1 cellular context compared by ENCODE assay signal in genomic region chr7:140176811-140177702, GRCh38.
TF ChIP-seq lines count a peak whose summit lies in the region.

A gene with protein sequence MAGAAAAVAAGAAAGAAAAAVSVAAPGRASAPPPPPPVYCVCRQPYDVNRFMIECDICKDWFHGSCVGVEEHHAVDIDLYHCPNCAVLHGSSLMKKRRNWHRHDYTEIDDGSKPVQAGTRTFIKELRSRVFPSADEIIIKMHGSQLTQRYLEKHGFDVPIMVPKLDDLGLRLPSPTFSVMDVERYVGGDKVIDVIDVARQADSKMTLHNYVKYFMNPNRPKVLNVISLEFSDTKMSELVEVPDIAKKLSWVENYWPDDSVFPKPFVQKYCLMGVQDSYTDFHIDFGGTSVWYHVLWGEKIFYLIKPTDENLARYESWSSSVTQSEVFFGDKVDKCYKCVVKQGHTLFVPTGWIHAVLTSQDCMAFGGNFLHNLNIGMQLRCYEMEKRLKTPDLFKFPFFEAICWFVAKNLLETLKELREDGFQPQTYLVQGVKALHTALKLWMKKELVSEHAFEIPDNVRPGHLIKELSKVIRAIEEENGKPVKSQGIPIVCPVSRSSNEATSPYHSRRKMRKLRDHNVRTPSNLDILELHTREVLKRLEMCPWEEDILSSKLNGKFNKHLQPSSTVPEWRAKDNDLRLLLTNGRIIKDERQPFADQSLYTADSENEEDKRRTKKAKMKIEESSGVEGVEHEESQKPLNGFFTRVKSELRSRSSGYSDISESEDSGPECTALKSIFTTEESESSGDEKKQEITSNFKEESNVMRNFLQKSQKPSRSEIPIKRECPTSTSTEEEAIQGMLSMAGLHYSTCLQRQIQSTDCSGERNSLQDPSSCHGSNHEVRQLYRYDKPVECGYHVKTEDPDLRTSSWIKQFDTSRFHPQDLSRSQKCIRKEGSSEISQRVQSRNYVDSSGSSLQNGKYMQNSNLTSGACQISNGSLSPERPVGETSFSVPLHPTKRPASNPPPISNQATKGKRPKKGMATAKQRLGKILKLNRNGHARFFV (minus strand): TSS chr7:140176983. CDS start chr7:140176937, 46 bp downstream.

TF ChIP-seq in K562, 482 proteins besides CTCF, POLR2A, EP300 and RAD21 (continued from another document and continues in another):
- TF ChIP-seq, protein P1, sequence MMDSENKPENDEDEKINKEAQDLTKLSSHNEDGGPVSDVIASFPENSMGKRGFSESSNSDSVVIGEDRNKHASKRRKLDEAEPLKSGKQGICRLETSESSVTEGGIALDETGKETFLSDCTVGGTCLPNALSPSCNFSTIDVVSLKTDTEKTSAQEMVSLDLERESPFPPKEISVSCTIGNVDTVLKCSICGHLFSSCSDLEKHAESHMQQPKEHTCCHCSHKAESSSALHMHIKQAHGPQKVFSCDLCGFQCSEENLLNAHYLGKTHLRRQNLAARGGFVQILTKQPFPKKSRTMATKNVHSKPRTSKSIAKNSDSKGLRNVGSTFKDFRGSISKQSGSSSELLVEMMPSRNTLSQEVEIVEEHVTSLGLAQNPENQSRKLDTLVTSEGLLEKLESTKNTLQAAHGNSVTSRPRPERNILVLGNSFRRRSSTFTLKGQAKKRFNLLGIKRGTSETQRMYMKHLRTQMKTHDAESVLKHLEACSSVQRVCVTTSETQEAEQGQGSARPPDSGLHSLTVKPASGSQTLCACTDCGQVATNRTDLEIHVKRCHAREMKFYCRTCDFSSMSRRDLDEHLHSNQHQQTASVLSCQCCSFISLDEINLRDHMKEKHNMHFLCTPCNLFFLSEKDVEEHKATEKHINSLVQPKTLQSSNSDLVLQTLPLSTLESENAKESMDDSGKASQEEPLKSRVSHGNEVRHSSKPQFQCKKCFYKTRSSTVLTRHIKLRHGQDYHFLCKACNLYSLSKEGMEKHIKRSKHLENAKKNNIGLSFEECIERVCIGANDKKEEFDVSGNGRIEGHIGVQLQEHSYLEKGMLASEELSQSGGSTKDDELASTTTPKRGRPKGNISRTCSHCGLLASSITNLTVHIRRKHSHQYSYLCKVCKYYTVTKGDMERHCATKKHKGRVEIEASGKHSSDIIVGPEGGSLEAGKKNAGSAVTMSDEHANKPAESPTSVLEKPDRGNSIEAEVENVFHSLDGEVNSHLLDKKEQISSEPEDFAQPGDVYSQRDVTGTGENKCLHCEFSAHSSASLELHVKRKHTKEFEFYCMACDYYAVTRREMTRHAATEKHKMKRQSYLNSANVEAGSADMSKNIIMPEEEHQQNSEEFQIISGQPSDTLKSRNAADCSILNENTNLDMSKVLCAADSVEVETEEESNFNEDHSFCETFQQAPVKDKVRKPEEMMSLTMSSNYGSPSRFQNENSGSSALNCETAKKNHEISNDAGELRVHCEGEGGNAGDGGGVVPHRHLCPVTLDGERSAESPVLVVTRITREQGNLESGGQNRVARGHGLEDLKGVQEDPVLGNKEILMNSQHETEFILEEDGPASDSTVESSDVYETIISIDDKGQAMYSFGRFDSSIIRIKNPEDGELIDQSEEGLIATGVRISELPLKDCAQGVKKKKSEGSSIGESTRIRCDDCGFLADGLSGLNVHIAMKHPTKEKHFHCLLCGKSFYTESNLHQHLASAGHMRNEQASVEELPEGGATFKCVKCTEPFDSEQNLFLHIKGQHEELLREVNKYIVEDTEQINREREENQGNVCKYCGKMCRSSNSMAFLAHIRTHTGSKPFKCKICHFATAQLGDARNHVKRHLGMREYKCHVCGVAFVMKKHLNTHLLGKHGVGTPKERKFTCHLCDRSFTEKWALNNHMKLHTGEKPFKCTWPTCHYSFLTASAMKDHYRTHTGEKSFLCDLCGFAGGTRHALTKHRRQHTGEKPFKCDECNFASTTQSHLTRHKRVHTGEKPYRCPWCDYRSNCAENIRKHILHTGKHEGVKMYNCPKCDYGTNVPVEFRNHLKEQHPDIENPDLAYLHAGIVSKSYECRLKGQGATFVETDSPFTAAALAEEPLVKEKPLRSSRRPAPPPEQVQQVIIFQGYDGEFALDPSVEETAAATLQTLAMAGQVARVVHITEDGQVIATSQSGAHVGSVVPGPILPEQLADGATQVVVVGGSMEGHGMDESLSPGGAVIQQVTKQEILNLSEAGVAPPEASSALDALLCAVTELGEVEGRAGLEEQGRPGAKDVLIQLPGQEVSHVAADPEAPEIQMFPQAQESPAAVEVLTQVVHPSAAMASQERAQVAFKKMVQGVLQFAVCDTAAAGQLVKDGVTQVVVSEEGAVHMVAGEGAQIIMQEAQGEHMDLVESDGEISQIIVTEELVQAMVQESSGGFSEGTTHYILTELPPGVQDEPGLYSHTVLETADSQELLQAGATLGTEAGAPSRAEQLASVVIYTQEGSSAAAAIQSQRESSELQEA (IDR thresholded peaks at IDR 0.05; ENCODE audit: low read depth), result no peak
- TF ChIP-seq NFYB (IDR thresholded peaks at IDR 0.05; ENCODE audit: extremely low read depth, insufficient read length) (no peak), U2AF1 (optimal IDR thresholded peaks at IDR 0.05; ENCODE audit: low read depth, low read length) (peak; percentile 66), MAFF (IDR thresholded peaks at IDR 0.05; ENCODE audit: low read length) (no peak), NEUROD1 (IDR thresholded peaks at IDR 0.05; ENCODE audit: borderline replicate concordance, low read depth, low read length, partially characterized antibody) (no peak), ARNT (IDR thresholded peaks at IDR 0.05) (no peak), SMARCE1 (IDR thresholded peaks at IDR 0.05) (peak; percentile 42), SRSF7 (optimal IDR thresholded peaks at IDR 0.05; ENCODE audit: low read depth, low read length) (no peak), STAG1 (CRISPR knock-in tag; IDR thresholded peaks at IDR 0.05; ENCODE audit: borderline replicate concordance) (peak; percentile 37), TCF7 (IDR thresholded peaks at IDR 0.05; ENCODE audit: borderline replicate concordance) (peak; percentile 52; the same call in 1 of the 2 replicates), SOX6 (IDR thresholded peaks at IDR 0.05) (peak; percentile 88), FOSL1 (tag; conservative IDR thresholded peaks at IDR 0.05) (peak; percentile 58; the same call in 1 of the 2 replicates), CBX3 (IDR thresholded peaks at IDR 0.05; ENCODE audit: borderline replicate concordance in 1 of 2, low read length in 2 of 2) (peak in 1 of 2 experiments; percentile 39; a peak in 1 of 3 replicates), ZNF239 (CRISPR knock-in tag; IDR thresholded peaks at IDR 0.05) (no peak), ZNF512 (tag; IDR thresholded peaks at IDR 0.05) (no peak), ZBTB17 (CRISPR knock-in tag; IDR thresholded peaks at IDR 0.05) (peak; percentile 91), CHD1 (IDR thresholded peaks at IDR 0.05; ENCODE audit: low read length) (peak; percentile 31), CAMTA2 (CRISPR knock-in tag; conservative IDR thresholded peaks at IDR 0.05) (peak; percentile 72; the same call in 1 of the 2 replicates), ZFP36 (IDR thresholded peaks at IDR 0.05; ENCODE audit: low read depth, low read length, partially characterized antibody) (no peak), MBD2 (IDR thresholded peaks at IDR 0.05; ENCODE audit: borderline replicate concordance, low read depth) (0 out of 2 replicates have a peak, but pooled peaks have one; percentile 9), ZNF124 (CRISPR knock-in tag; IDR thresholded peaks at IDR 0.05) (peak; percentile 21; the same call in 1 of the 2 replicates), RCOR1 (IDR thresholded peaks at IDR 0.05; ENCODE audit: borderline replicate concordance in 1 of 2, low read depth in 2 of 2, low read length in 2 of 2) (peak in 1 of 2 experiments; percentile 70; a peak in 3 of 4 replicates), PML (IDR thresholded peaks at IDR 0.05; ENCODE audit: low read length) (peak; percentile 67; the same call in 1 of the 2 replicates), DIDO1 (tag; IDR thresholded peaks at IDR 0.05; ENCODE audit: low read depth) (no peak), ESRRA (IDR thresholded peaks at IDR 0.05; ENCODE audit: borderline replicate concordance, low read depth) (peak; percentile 94), NR2C1 (IDR thresholded peaks at IDR 0.05) (no peak), NR2C1 (tag; IDR thresholded peaks at IDR 0.05) (no peak), EGR1 (conservative IDR thresholded peaks at IDR 0.05) (peak; percentile 93), RBM34 (IDR thresholded peaks at IDR 0.05; ENCODE audit: borderline replicate concordance, insufficient read depth, low read length) (no peak)
- TF ChIP-seq, protein P2, sequence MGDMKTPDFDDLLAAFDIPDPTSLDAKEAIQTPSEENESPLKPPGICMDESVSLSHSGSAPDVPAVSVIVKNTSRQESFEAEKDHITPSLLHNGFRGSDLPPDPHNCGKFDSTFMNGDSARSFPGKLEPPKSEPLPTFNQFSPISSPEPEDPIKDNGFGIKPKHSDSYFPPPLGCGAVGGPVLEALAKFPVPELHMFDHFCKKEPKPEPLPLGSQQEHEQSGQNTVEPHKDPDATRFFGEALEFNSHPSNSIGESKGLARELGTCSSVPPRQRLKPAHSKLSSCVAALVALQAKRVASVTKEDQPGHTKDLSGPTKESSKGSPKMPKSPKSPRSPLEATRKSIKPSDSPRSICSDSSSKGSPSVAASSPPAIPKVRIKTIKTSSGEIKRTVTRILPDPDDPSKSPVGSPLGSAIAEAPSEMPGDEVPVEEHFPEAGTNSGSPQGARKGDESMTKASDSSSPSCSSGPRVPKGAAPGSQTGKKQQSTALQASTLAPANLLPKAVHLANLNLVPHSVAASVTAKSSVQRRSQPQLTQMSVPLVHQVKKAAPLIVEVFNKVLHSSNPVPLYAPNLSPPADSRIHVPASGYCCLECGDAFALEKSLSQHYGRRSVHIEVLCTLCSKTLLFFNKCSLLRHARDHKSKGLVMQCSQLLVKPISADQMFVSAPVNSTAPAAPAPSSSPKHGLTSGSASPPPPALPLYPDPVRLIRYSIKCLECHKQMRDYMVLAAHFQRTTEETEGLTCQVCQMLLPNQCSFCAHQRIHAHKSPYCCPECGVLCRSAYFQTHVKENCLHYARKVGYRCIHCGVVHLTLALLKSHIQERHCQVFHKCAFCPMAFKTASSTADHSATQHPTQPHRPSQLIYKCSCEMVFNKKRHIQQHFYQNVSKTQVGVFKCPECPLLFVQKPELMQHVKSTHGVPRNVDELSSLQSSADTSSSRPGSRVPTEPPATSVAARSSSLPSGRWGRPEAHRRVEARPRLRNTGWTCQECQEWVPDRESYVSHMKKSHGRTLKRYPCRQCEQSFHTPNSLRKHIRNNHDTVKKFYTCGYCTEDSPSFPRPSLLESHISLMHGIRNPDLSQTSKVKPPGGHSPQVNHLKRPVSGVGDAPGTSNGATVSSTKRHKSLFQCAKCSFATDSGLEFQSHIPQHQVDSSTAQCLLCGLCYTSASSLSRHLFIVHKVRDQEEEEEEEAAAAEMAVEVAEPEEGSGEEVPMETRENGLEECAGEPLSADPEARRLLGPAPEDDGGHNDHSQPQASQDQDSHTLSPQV (IDR thresholded peaks at IDR 0.05), result peak; percentile 59; the same call in 1 of the 2 replicates
- TF ChIP-seq, protein P3, sequence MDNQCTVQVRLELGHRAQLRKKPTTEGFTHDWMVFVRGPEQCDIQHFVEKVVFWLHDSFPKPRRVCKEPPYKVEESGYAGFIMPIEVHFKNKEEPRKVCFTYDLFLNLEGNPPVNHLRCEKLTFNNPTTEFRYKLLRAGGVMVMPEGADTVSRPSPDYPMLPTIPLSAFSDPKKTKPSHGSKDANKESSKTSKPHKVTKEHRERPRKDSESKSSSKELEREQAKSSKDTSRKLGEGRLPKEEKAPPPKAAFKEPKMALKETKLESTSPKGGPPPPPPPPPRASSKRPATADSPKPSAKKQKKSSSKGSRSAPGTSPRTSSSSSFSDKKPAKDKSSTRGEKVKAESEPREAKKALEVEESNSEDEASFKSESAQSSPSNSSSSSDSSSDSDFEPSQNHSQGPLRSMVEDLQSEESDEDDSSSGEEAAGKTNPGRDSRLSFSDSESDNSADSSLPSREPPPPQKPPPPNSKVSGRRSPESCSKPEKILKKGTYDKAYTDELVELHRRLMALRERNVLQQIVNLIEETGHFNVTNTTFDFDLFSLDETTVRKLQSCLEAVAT (IDR thresholded peaks at IDR 0.05), result peak in 1 of 2 experiments; percentile 58; a peak in 1 of 4 replicates
- TF ChIP-seq, protein P4, sequence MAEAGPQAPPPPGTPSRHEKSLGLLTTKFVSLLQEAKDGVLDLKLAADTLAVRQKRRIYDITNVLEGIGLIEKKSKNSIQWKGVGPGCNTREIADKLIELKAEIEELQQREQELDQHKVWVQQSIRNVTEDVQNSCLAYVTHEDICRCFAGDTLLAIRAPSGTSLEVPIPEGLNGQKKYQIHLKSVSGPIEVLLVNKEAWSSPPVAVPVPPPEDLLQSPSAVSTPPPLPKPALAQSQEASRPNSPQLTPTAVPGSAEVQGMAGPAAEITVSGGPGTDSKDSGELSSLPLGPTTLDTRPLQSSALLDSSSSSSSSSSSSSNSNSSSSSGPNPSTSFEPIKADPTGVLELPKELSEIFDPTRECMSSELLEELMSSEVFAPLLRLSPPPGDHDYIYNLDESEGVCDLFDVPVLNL (CRISPR knock-in tag; IDR thresholded peaks at IDR 0.05; ENCODE audit: low read depth), result peak; percentile 15; the same call in 1 of the 2 replicates
- TF ChIP-seq, protein P5, sequence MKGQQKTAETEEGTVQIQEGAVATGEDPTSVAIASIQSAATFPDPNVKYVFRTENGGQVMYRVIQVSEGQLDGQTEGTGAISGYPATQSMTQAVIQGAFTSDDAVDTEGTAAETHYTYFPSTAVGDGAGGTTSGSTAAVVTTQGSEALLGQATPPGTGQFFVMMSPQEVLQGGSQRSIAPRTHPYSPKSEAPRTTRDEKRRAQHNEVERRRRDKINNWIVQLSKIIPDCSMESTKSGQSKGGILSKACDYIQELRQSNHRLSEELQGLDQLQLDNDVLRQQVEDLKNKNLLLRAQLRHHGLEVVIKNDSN (CRISPR knock-in tag; IDR thresholded peaks at IDR 0.05), result peak; percentile 36; the same call in 1 of the 2 replicates
- TF ChIP-seq, protein P6, sequence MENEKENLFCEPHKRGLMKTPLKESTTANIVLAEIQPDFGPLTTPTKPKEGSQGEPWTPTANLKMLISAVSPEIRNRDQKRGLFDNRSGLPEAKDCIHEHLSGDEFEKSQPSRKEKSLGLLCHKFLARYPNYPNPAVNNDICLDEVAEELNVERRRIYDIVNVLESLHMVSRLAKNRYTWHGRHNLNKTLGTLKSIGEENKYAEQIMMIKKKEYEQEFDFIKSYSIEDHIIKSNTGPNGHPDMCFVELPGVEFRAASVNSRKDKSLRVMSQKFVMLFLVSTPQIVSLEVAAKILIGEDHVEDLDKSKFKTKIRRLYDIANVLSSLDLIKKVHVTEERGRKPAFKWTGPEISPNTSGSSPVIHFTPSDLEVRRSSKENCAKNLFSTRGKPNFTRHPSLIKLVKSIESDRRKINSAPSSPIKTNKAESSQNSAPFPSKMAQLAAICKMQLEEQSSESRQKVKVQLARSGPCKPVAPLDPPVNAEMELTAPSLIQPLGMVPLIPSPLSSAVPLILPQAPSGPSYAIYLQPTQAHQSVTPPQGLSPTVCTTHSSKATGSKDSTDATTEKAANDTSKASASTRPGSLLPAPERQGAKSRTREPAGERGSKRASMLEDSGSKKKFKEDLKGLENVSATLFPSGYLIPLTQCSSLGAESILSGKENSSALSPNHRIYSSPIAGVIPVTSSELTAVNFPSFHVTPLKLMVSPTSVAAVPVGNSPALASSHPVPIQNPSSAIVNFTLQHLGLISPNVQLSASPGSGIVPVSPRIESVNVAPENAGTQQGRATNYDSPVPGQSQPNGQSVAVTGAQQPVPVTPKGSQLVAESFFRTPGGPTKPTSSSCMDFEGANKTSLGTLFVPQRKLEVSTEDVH (IDR thresholded peaks at IDR 0.05; ENCODE audit: low read depth, partially characterized antibody), result peak; percentile 70
